Comparison of ENCODE assay signal across 38 cellular contexts in genomic region chr18:41646915-41647314, GRCh38.
"Had no signal": no experiment of that assay in that cellular context is flagged by ENCODE, and none has a peak within 500 bp of the region (broad histone marks: within the 10 kb centered on the region; RNA-seq: fewer than 3 reads in every experiment).

No MANE protein-coding gene starts in this region.

- H3K27ac ChIP-seq: brain microvascular endothelial cell, Peyer's patch, SJSA1, WERI-Rb-1 had no signal

- H3K36me3 ChIP-seq: brain microvascular endothelial cell, MG63, Peyer's patch, SJSA1, WERI-Rb-1 had no signal

- H3K9me3 ChIP-seq: MG63, Peyer's patch, SJSA1 had no signal

- H3K4me3 ChIP-seq: MG63, Peyer's patch, SJSA1 had no signal

- H3K27me3 ChIP-seq: brain microvascular endothelial cell, MG63, Peyer's patch, SJSA1 had no signal

- DNase-seq: activated CD4-positive, alpha-beta memory T cell treated with anti-CD3 and anti-CD28 coated beads, Interleukin-2, amount 10 ng/mL, durations not matched to agents 7 days and 5 days; activated CD4-positive, alpha-beta T cell treated with anti-CD3 and anti-CD28 coated beads for 1 hour; activated CD4-positive, alpha-beta T cell treated with anti-CD3 and anti-CD28 coated beads for 48 hours; activated CD4-positive, CD25-positive, alpha-beta regulatory T cell; activated CD8-positive, alpha-beta memory T cell treated with anti-CD3 and anti-CD28 coated beads for 24 hours; activated CD8-positive, alpha-beta memory T cell treated with anti-CD3 and anti-CD28 coated beads, Interleukin-2, amount 10 ng/mL, durations not matched to agents 7 days and 5 days; activated CD8-positive, alpha-beta memory T cell treated with anti-CD3 and anti-CD28 coated beads, Interleukin-2, amount 50 U/mL, for 48 hours; activated effector memory CD4-positive, alpha-beta T cell treated with Interleukin-2 at 50 U/mL for 16 hours; activated naive CD4-positive, alpha-beta T cell treated with anti-CD3 and anti-CD28 coated beads, Interleukin-2, amount 10 ng/mL, durations not matched to agents 7 days and 5 days; activated naive CD8-positive, alpha-beta T cell treated with anti-CD3 and anti-CD28 coated beads, Interleukin-2, amount 50 U/mL, for 24 hours; activated T-cell treated with anti-CD3 and anti-CD28 coated beads, Interleukin-2, amount 50 U/mL, for 48 hours; amniotic stem cell; aorta; brain microvascular endothelial cell; Karpas-422; KBM-7; MG63; NCI-H1048; NCI-H1105 treated with DMSO at 0.1 percent for 48 hours; NCI-H1436; NCI-H1694; NCI-H1930; NCI-H2081 treated with DMSO at 0.1 percent for 48 hours; NCI-H345; NCI-H524 treated with DMSO at 0.1 percent for 48 hours; NCI-H774; PC-3; Peyer's patch; RPMI8226; SHP77 treated with DMSO at 0.1 percent for 48 hours; SW 1271; T-helper 1 cell; T-helper 2 cell; T-helper 9 cell; WERI-Rb-1 had no signal

- H3K4me3 Mint-ChIP-seq: activated CD4-positive, alpha-beta memory T cell treated with anti-CD3 and anti-CD28 coated beads, Interleukin-2, amount 10 ng/mL, durations not matched to agents 7 days and 5 days; activated CD8-positive, alpha-beta memory T cell treated with anti-CD3 and anti-CD28 coated beads, Interleukin-2, amount 10 ng/mL, durations not matched to agents 7 days and 5 days; activated naive CD4-positive, alpha-beta T cell treated with anti-CD3 and anti-CD28 coated beads, Interleukin-2, amount 10 ng/mL, durations not matched to agents 7 days and 5 days; activated naive CD8-positive, alpha-beta T cell; activated naive CD8-positive, alpha-beta T cell treated with anti-CD3 and anti-CD28 coated beads, Interleukin-2, amount 50 U/mL, for 24 hours; IgD-negative memory B cell had no signal

- H3K4me1 Mint-ChIP-seq: activated CD4-positive, alpha-beta memory T cell treated with anti-CD3 and anti-CD28 coated beads, Interleukin-2, amount 10 ng/mL, durations not matched to agents 7 days and 5 days; activated CD8-positive, alpha-beta memory T cell treated with anti-CD3 and anti-CD28 coated beads, Interleukin-2, amount 10 ng/mL, durations not matched to agents 7 days and 5 days; activated naive CD4-positive, alpha-beta T cell treated with anti-CD3 and anti-CD28 coated beads, Interleukin-2, amount 10 ng/mL, durations not matched to agents 7 days and 5 days; activated naive CD8-positive, alpha-beta T cell treated with anti-CD3 and anti-CD28 coated beads, Interleukin-2, amount 50 U/mL, for 24 hours; IgD-negative memory B cell had no signal

- H3K36me3 Mint-ChIP-seq: activated CD8-positive, alpha-beta memory T cell treated with anti-CD3 and anti-CD28 coated beads, Interleukin-2, amount 10 ng/mL, durations not matched to agents 7 days and 5 days; activated naive CD4-positive, alpha-beta T cell treated with anti-CD3 and anti-CD28 coated beads, Interleukin-2, amount 10 ng/mL, durations not matched to agents 7 days and 5 days; activated naive CD8-positive, alpha-beta T cell; IgD-negative memory B cell had no signal

- H3K27me3 Mint-ChIP-seq: activated CD4-positive, alpha-beta memory T cell treated with anti-CD3 and anti-CD28 coated beads, Interleukin-2, amount 10 ng/mL, durations not matched to agents 7 days and 5 days; activated CD8-positive, alpha-beta memory T cell treated with anti-CD3 and anti-CD28 coated beads, Interleukin-2, amount 10 ng/mL, durations not matched to agents 7 days and 5 days; activated naive CD4-positive, alpha-beta T cell treated with anti-CD3 and anti-CD28 coated beads, Interleukin-2, amount 10 ng/mL, durations not matched to agents 7 days and 5 days; activated naive CD8-positive, alpha-beta T cell; activated naive CD8-positive, alpha-beta T cell treated with anti-CD3 and anti-CD28 coated beads, Interleukin-2, amount 50 U/mL, for 24 hours; IgD-negative memory B cell had no signal

- ATAC-seq: activated CD8-positive, alpha-beta memory T cell treated with anti-CD3 and anti-CD28 coated beads, Interleukin-2, amount 10 ng/mL, durations not matched to agents 7 days and 5 days; activated naive CD8-positive, alpha-beta T cell treated with anti-CD3 and anti-CD28 coated beads, Interleukin-2, amount 50 U/mL, for 24 hours; PC-3 had no signal

- H3K4me1 ChIP-seq: Peyer's patch, SJSA1 had no signal

- H3K9me3 Mint-ChIP-seq: activated CD4-positive, alpha-beta memory T cell treated with anti-CD3 and anti-CD28 coated beads, Interleukin-2, amount 10 ng/mL, durations not matched to agents 7 days and 5 days had no signal

- H3K27ac Mint-ChIP-seq: activated CD4-positive, alpha-beta memory T cell treated with anti-CD3 and anti-CD28 coated beads, Interleukin-2, amount 10 ng/mL, durations not matched to agents 7 days and 5 days; activated CD8-positive, alpha-beta memory T cell treated with anti-CD3 and anti-CD28 coated beads, Interleukin-2, amount 10 ng/mL, durations not matched to agents 7 days and 5 days; activated naive CD4-positive, alpha-beta T cell treated with anti-CD3 and anti-CD28 coated beads, Interleukin-2, amount 10 ng/mL, durations not matched to agents 7 days and 5 days; activated naive CD8-positive, alpha-beta T cell; activated naive CD8-positive, alpha-beta T cell treated with anti-CD3 and anti-CD28 coated beads, Interleukin-2, amount 50 U/mL, for 24 hours; IgD-negative memory B cell had no signal
